9 cellular contexts compared by ENCODE assay signal in genomic region chr2:233990261-233990798, GRCh38.
DNase-seq lines count a peak whose midpoint lies in the region; ATAC-seq lines count a peak whose summit lies in the region.
"Had no signal": no experiment of that assay in that cellular context is flagged by ENCODE, and none has a peak within 500 bp of the region (broad histone marks: within the 10 kb centered on the region; RNA-seq: fewer than 3 reads in every experiment).

No MANE protein-coding gene starts in this region.

- peak; percentile 70 for ATAC-seq in GM18868 (IDR thresholded peaks at IDR 0.05; ENCODE audit: unreplicated experiment)
- ATAC-seq in HG03159 (IDR thresholded peaks at IDR 0.05; ENCODE audit: unreplicated experiment) = peak; percentile 76

- DNase-seq in activated T-cell treated with anti-CD3 and anti-CD28 coated beads, Interleukin-2, amount 50 U/mL, for 1 hour = peak; percentile 37
- peak; percentile 58 for DNase-seq in stimulated activated CD4-positive, alpha-beta T cell treated with anti-CD3 and anti-CD28 coated beads, Interleukin-15, amount 100 ng/mL, for 24 hours
- DNase-seq in NCI-H524 (lab: John Stamatoyannopoulos, UW) (no peak), SKM-1 (lab: John Stamatoyannopoulos, UW; ENCODE audit: unreplicated experiment) (no peak), NCI-H2107 treated with DMSO at 0.1 percent for 48 hours (lab: John Stamatoyannopoulos, UW; ENCODE audit: unreplicated experiment) (no peak), SK-N-DZ (ENCODE audit: low spot score) (no peak)
- DNase-seq: SW 1271 had no signal

Comparison
In these comparisons a context has a peak if more than half of its experiments do, and no peak if none do; other contexts are left out.
1. DNase-seq: peak in activated T-cell treated with anti-CD3 and anti-CD28 coated beads, Interleukin-2, amount 50 U/mL, for 1 hour (single experiment) and stimulated activated CD4-positive, alpha-beta T cell treated with anti-CD3 and anti-CD28 coated beads, Interleukin-15, amount 100 ng/mL, for 24 hours (single experiment); none in NCI-H524 (0 of 2), SKM-1 (single experiment), NCI-H2107 treated with DMSO at 0.1 percent for 48 hours (single experiment) and SK-N-DZ (single experiment).